ENCODE assay signal across 37 cellular contexts in genomic region chr11:125922156-125922555, GRCh38. TPM values are rescaled to one million over a fixed set of nuclear protein-coding genes. Genes with fewer than 3 reads are reported as not detected.
"Had no signal": no experiment of that assay in that cellular context is flagged by ENCODE, and none has a peak within 500 bp of the region (broad histone marks: within the 10 kb centered on the region; RNA-seq: fewer than 3 reads in every experiment).

No MANE protein-coding gene starts in this region.

- DNase-seq: activated B cell treated with CpG ODN at 0.5 μM for 24 hours; activated CD4-positive, alpha-beta memory T cell treated with anti-CD3 and anti-CD28 coated beads for 36 hours; activated CD4-positive, alpha-beta T cell treated with anti-CD3 and anti-CD28 coated beads for 4 hours; activated CD4-positive, alpha-beta T cell treated with anti-CD3 and anti-CD28 coated beads, Interleukin-2, amount 10 ng/mL, durations not matched to agents 24 days and 14 days; activated CD4-positive, alpha-beta T cell treated with anti-CD3 and anti-CD28 coated beads, Interleukin-2, amount 50 U/mL, for 1 hour; activated CD4-positive, alpha-beta T cell treated with anti-CD3 and anti-CD28 coated beads, Interleukin-2, amount 50 U/mL, for 4 hours; activated CD4-positive, CD25-positive, alpha-beta regulatory T cell treated with anti-CD3 and anti-CD28 coated beads, Interleukin-2, amount 50 U/mL, for 72 hours; activated CD8-positive, alpha-beta memory T cell treated with anti-CD3 and anti-CD28 coated beads, Interleukin-2, amount 50 U/mL, for 4 hours; activated CD8-positive, alpha-beta T cell treated with anti-CD3 and anti-CD28 coated beads for 36 hours; activated effector memory CD4-positive, alpha-beta T cell treated with anti-CD3 and anti-CD28 coated beads, Interleukin-2, amount 50 U/mL, for 16 hours; activated gamma-delta T cell treated with Interleukin-2 at 50 U/mL for 16 hours; activated naive CD4-positive, alpha-beta T cell; activated naive CD4-positive, alpha-beta T cell treated with anti-CD3 and anti-CD28 coated beads for 36 hours; activated naive CD4-positive, alpha-beta T cell treated with anti-CD3 and anti-CD28 coated beads, Interleukin-2, amount 50 U/mL, for 16 hours; activated naive CD8-positive, alpha-beta T cell treated with anti-CD3 and anti-CD28 coated beads for 36 hours; activated T-cell treated with anti-CD3 and anti-CD28 coated beads for 4 hours; activated T-cell treated with anti-CD3 and anti-CD28 coated beads, Interleukin-2, amount 50 U/mL, for 1 hour; activated T-cell treated with anti-CD3 and anti-CD28 coated beads, Interleukin-2, amount 50 U/mL, for 4 hours; activated T-cell treated with anti-CD3 and anti-CD28 coated beads, Interleukin-2, amount 50 U/mL, for 72 hours; amniotic stem cell; aorta; body of pancreas; brain microvascular endothelial cell; central memory CD4-positive, alpha-beta T cell; T-helper 1 cell; T-helper 2 cell; T-helper 9 cell had no signal

- H3K36me3 ChIP-seq: adrenal gland, brain microvascular endothelial cell, breast epithelium had no signal

- FAIRE-seq: astrocyte, TTC549 had no signal

- H3K4me3 ChIP-seq: adrenal gland, body of pancreas, breast epithelium had no signal

- H3K27me3 ChIP-seq: adrenal gland, brain microvascular endothelial cell, breast epithelium had no signal

- H3K9me3 ChIP-seq: adrenal gland, body of pancreas, breast epithelium had no signal

- H3K27ac ChIP-seq: adrenal gland, body of pancreas, brain microvascular endothelial cell, breast epithelium, VCaP had no signal

- ATAC-seq: activated CD8-positive, alpha-beta T cell treated with anti-CD3 and anti-CD28 coated beads for 36 hours; activated naive CD4-positive, alpha-beta T cell treated with anti-CD3 and anti-CD28 coated beads, Interleukin-2, amount 50 U/mL, for 72 hours; activated T-cell treated with anti-CD3 and anti-CD28 coated beads, Interleukin-2, amount 50 U/mL, for 4 hours; activated T-cell treated with anti-CD3 and anti-CD28 coated beads, Interleukin-2, amount 50 U/mL, for 72 hours; activated T-helper 17 cell treated with anti-CD3 and anti-CD28 coated beads, Interleukin-2, amount 50 U/mL, for 72 hours; body of pancreas had no signal

- H3K4me1 ChIP-seq: breast epithelium had no signal

RNA-seq across cellular contexts. Expression of gene DDX25, which starts 17.8 kb away (rescaled TPM):
- total RNA-seq: activated B cell treated with CpG ODN at 0.5 μM for 24 hours; activated CD4-positive, alpha-beta memory T cell treated with anti-CD3 and anti-CD28 coated beads for 36 hours; activated CD4-positive, alpha-beta T cell treated with anti-CD3 and anti-CD28 coated beads, Interleukin-2, amount 10 ng/mL, durations not matched to agents 24 days and 14 days; activated naive CD4-positive, alpha-beta T cell treated with anti-CD3 and anti-CD28 coated beads for 36 hours; activated T-cell treated with anti-CD3 and anti-CD28 coated beads, Interleukin-2, amount 50 U/mL, for 4 hours; activated T-helper 1 cell treated with anti-CD3 and anti-CD28 coated beads, Interleukin-12 subunit alpha, Interleukin-12 subunit beta, Interleukin-2, Interleukin-4 antibody, amounts not matched to agents 30 ng/mL and 10 ng/mL and 1 ng/mL, durations not matched to agents 14 hours and 24 hours and 36 hours; cardiac septum had no signal
- polyA plus RNA-seq: aorta had no signal

RNA-seq across cellular contexts. Expression of gene VSIG10L2, which starts 23.7 kb away (rescaled TPM):
- total RNA-seq: activated B cell treated with CpG ODN at 0.5 μM for 24 hours; activated CD4-positive, alpha-beta memory T cell treated with anti-CD3 and anti-CD28 coated beads for 36 hours; activated CD4-positive, alpha-beta T cell treated with anti-CD3 and anti-CD28 coated beads, Interleukin-2, amount 10 ng/mL, durations not matched to agents 24 days and 14 days; activated CD8-positive, alpha-beta T cell treated with anti-CD3 and anti-CD28 coated beads for 36 hours; activated naive CD4-positive, alpha-beta T cell treated with anti-CD3 and anti-CD28 coated beads for 36 hours; activated naive CD4-positive, alpha-beta T cell treated with anti-CD3 and anti-CD28 coated beads, Interleukin-2, amount 50 U/mL, for 72 hours; activated naive CD8-positive, alpha-beta T cell treated with anti-CD3 and anti-CD28 coated beads for 36 hours; activated T-cell treated with anti-CD3 and anti-CD28 coated beads, Interleukin-2, amount 50 U/mL, for 4 hours; activated T-cell treated with anti-CD3 and anti-CD28 coated beads, Interleukin-2, amount 50 U/mL, for 72 hours; activated T-helper 1 cell treated with anti-CD3 and anti-CD28 coated beads, Interleukin-12 subunit alpha, Interleukin-12 subunit beta, Interleukin-2, Interleukin-4 antibody, amounts not matched to agents 30 ng/mL and 10 ng/mL and 1 ng/mL, durations not matched to agents 14 hours and 24 hours and 36 hours; activated T-helper 17 cell treated with anti-CD3 and anti-CD28 coated beads, Interleukin-2, amount 50 U/mL, for 72 hours; adrenal gland; astrocyte; body of pancreas; cardiac septum; cerebellum had no signal
- polyA plus RNA-seq: aorta had no signal
